Comparison of ENCODE assay signal across 9 cellular contexts in the genomic region with DNA sequence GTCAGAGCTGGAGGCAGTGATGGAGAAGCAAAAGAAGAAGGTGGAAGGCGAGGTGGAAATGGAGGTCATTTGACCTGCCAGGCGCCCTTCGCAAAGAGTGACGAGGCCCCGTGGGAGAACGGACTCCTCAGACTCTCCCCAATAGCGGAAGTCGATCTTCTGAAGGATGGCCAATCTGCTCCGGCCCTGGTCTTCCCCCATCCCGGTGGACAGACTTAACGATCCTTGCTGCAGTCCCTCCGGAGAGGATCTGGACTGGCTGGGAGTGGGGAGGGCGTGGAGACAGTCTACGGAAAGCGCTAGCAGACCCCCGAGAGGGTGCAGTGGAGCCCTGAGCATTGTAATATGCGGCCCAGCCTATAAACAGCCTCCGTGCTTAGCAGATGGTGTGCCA. TPM values are rescaled to one million over a fixed set of nuclear protein-coding genes. Genes with fewer than 3 reads are reported as not detected.
DNase-seq lines count a peak whose midpoint lies in the region; ATAC-seq and TF ChIP-seq lines count a peak whose summit lies in the region.
"Had no signal": no experiment of that assay in that cellular context is flagged by ENCODE, and none has a peak within 500 bp of the region (broad histone marks: within the 10 kb centered on the region; RNA-seq: fewer than 3 reads in every experiment).

No MANE protein-coding gene starts in this region.

- peaks cover 69% of the 10 kb centered on the region for H3K27me3 Mint-ChIP-seq in activated naive CD4-positive, alpha-beta T cell treated with anti-CD3 and anti-CD28 coated beads, Interleukin-2, amount 10 ng/mL, durations not matched to agents 7 days and 5 days

- peaks cover 25% of the 10 kb centered on the region for H3K36me3 Mint-ChIP-seq in activated naive CD4-positive, alpha-beta T cell treated with anti-CD3 and anti-CD28 coated beads, Interleukin-2, amount 10 ng/mL, durations not matched to agents 7 days and 5 days

- CTCF ChIA-PET in activated naive CD4-positive, alpha-beta T cell treated with anti-CD3 and anti-CD28 coated beads, Interleukin-2, amount 10 ng/mL, durations not matched to agents 7 days and 5 days (lab: Charles Lee) = interaction anchor here (0.7 to 1.6 kb wide), 5 partner anchors 12 to 538 kb away, joined by 3 to 7 read pairs (median 3); no protein-coding TSS in a partner anchor

- peaks cover 18% of the 10 kb centered on the region for H3K36me3 ChIP-seq in effector memory CD4-positive, alpha-beta T cell (ENCODE audit: control insufficient read depth, insufficient read depth, low read length)
- H3K36me3 ChIP-seq in mesodermal cell (ENCODE audit: control insufficient read depth, insufficient read depth, low read length) (peaks cover 25% of the 10 kb centered on the region), uterus (no peaks in the 10 kb centered on the region)

- ATAC-seq in GM18517 (IDR thresholded peaks at IDR 0.05; ENCODE audit: unreplicated experiment) (no peak), HG03571 (IDR thresholded peaks at IDR 0.05; ENCODE audit: unreplicated experiment) (no peak)

- 31 to 36% methylated on average over 14 to 17 of the region's 18 CpGs for WGBS in mesodermal cell (ENCODE audit: insufficient coverage in 2 of 2), 2 experiments

- intact Hi-C loops in uterus (cut with DNase I; ENCODE audit: low total_unique reads) = loop anchor here (10.0 kb wide), 1 partner anchor 1757 kb away; a partner anchor contains a TSS

- H3K27ac Mint-ChIP-seq in activated naive CD4-positive, alpha-beta T cell treated with anti-CD3 and anti-CD28 coated beads, Interleukin-2, amount 10 ng/mL, durations not matched to agents 7 days and 5 days = no peak overlapping the region

- no peak for TF ChIP-seq POLR2A in uterus (IDR thresholded peaks at IDR 0.05)

- H3K4me3 Mint-ChIP-seq in activated naive CD4-positive, alpha-beta T cell treated with anti-CD3 and anti-CD28 coated beads, Interleukin-2, amount 10 ng/mL, durations not matched to agents 7 days and 5 days = peak overlapping the region; percentile 43

- no peak overlapping the region for H3K27ac ChIP-seq in effector memory CD4-positive, alpha-beta T cell (ENCODE audit: insufficient read depth, low read length, poor library complexity, severe bottlenecking)
- H3K27ac ChIP-seq in mesodermal cell (ENCODE audit: low read depth, low read length, severe bottlenecking) (peak overlapping the region; percentile 29), uterus (peak overlapping the region; percentile 6 to 41)

- H3K4me3 ChIP-seq in effector memory CD4-positive, alpha-beta T cell (ENCODE audit: insufficient read depth, low read depth, low read length, poor library complexity, severe bottlenecking) = peak overlapping the region; percentile 22
- peak overlapping the region; percentile 55 for H3K4me3 ChIP-seq in mesodermal cell (ENCODE audit: extremely low read depth, insufficient read depth, low read length, poor library complexity, severe bottlenecking)
- H3K4me3 ChIP-seq in uterus = peak overlapping the region; percentile 35 to 45
- H3K4me3 ChIP-seq: body of pancreas had no signal

- peaks cover 38% of the 10 kb centered on the region for H3K27me3 ChIP-seq in effector memory CD4-positive, alpha-beta T cell (replicated peaks; ENCODE audit: control insufficient read depth, insufficient read depth, low read length, poor library complexity, severe bottlenecking)
- H3K27me3 ChIP-seq in uterus = peaks cover 3 to 18% of the 10 kb centered on the region in 2 donors

- H3K4me1 ChIP-seq in effector memory CD4-positive, alpha-beta T cell (ENCODE audit: control insufficient read depth, insufficient read depth, low read length, poor library complexity, severe bottlenecking) = peaks cover 20% of the 10 kb centered on the region
- H3K4me1 ChIP-seq in mesodermal cell (ENCODE audit: control insufficient read depth, insufficient read depth, low read length, poor library complexity, severe bottlenecking) (peaks cover 3% of the 10 kb centered on the region), uterus (peaks cover 0 to 9% of the 10 kb centered on the region in 2 donors)

- DNase-seq in activated naive CD4-positive, alpha-beta T cell treated with anti-CD3 and anti-CD28 coated beads, Interleukin-2, amount 10 ng/mL, durations not matched to agents 7 days and 5 days = no peak
- DNase-seq in activated naive CD4-positive, alpha-beta T cell treated with Interleukin-2 at 50 U/mL for 16 hours = no peak
- DNase-seq in effector memory CD4-positive, alpha-beta T cell = no peak
- DNase-seq in uterus (no peak), GM19238 (ENCODE audit: insufficient read length, low spot score) (no peak)

- H3K9me3 Mint-ChIP-seq in activated naive CD4-positive, alpha-beta T cell treated with anti-CD3 and anti-CD28 coated beads, Interleukin-2, amount 10 ng/mL, durations not matched to agents 7 days and 5 days = peaks cover 1% of the 10 kb centered on the region

- TF ChIP-seq CTCF in uterus (IDR thresholded peaks at IDR 0.05) = no peak

- no peaks in the 10 kb centered on the region for H3K9me3 ChIP-seq in effector memory CD4-positive, alpha-beta T cell (ENCODE audit: control insufficient read depth, low read length)
- no peaks in the 10 kb centered on the region for H3K9me3 ChIP-seq in mesodermal cell (ENCODE audit: control insufficient read depth, low read length)
- H3K9me3 ChIP-seq in uterus = no peaks in the 10 kb centered on the region
- H3K9me3 ChIP-seq: body of pancreas had no signal

- peaks cover 22% of the 10 kb centered on the region for H3K4me1 Mint-ChIP-seq in activated naive CD4-positive, alpha-beta T cell treated with anti-CD3 and anti-CD28 coated beads, Interleukin-2, amount 10 ng/mL, durations not matched to agents 7 days and 5 days

RNA-seq across cellular contexts. Expression of a gene that starts 11.9 kb away (rescaled TPM):
- 6.6 TPM for polyA plus RNA-seq in mesodermal cell (2013, experiment 1 of 2)
- polyA plus RNA-seq in mesodermal cell (2013, experiment 2 of 2) = 3.3 TPM
- total RNA-seq in uterus = 10 to 100 TPM in 1 of 4 donors, 1 to 10 TPM in 2, not detected in 1; 4.2 to 22.4 (median 5.6) TPM

RNA-seq across cellular contexts. Expression of a gene that starts 24.6 kb away (rescaled TPM):
- 7.3 TPM for polyA plus RNA-seq in mesodermal cell (2013, experiment 1 of 2)
- polyA plus RNA-seq in mesodermal cell (2013, experiment 2 of 2) = 6.1 TPM
- 10 to 100 TPM in 3 of 4 donors, 1 to 10 TPM in 1; 2.6 to 48.7 (median 17.1) TPM for total RNA-seq in uterus

RNA-seq across cellular contexts. Expression of a gene that starts 29.9 kb away (rescaled TPM):
- polyA plus RNA-seq in mesodermal cell (2013, experiment 1 of 2) = 69.5 TPM
- polyA plus RNA-seq in mesodermal cell (2013, experiment 2 of 2) = 59.1 TPM
- total RNA-seq in uterus = 100 to 1,000 TPM in 2 of 4 donors, 10 to 100 TPM in 2; 43.5 to 288 (median 116) TPM

RNA-seq across cellular contexts. Expression of a gene that starts 49.5 kb away (rescaled TPM):
- 0.22 TPM for polyA plus RNA-seq in mesodermal cell (2013, experiment 1 of 2)
- 0.15 TPM for polyA plus RNA-seq in mesodermal cell (2013, experiment 2 of 2)
- total RNA-seq in uterus = under 1 TPM in 2 of 4 donors, not detected in 2; 0.28 to 0.85 TPM
